In genomic region chr13:73225983-73226382, GRCh38 we compare ENCODE assay signal across 23 cellular contexts.
DNase-seq lines count a peak whose midpoint lies in the region; ATAC-seq, FAIRE-seq and TF ChIP-seq lines count a peak whose summit lies in the region.
"Had no signal": no experiment of that assay in that cellular context is flagged by ENCODE, and none has a peak within 500 bp of the region (broad histone marks: within the 10 kb centered on the region; RNA-seq: fewer than 3 reads in every experiment).

No MANE protein-coding gene starts in this region.

- 0 out of 2 replicates have a peak overlapping the region, but pooled peaks have one; percentile 7 for H3K4me2 ChIP-seq in HepG2 (ENCODE audit: low read depth, low read length)

- POLR2A ChIA-PET in HepG2 (lab: Yijun Ruan, JAX): no interaction called here

- CTCF ChIA-PET in HepG2 (lab: Yijun Ruan, JAX; ENCODE audit: low intra/inter-chr PET ratio, low total read pairs): no interaction called here

- H3K4me1 ChIP-seq in HepG2 (ENCODE audit: insufficient read depth, low read length) (peaks cover 18% of the 10 kb centered on the region), right lobe of liver (no peaks in the 10 kb centered on the region)
- H3K4me1 ChIP-seq: BE2C had no signal

- TF ChIP-seq POLR2A in HepG2 (IDR thresholded peaks at IDR 0.05; ENCODE audit: insufficient read depth in 1 of 2, low read depth in 2 of 2, low read length in 2 of 2) (no peak), right lobe of liver (IDR thresholded peaks at IDR 0.05) (no peak)

- no TSS peak for BruUV-seq in HepG2 (replicated peaks; lab: Mats Ljungman, UMichigan)

- DNase-seq in HepG2 (ENCODE audit: low spot score) (no peak), right lobe of liver (no peak), epithelial cell of prostate (ENCODE audit: low read depth, low spot score) (no peak), left colon (no peak), GM19239 (ENCODE audit: insufficient read length, low spot score) (no peak), left cardiac atrium (no peak)
- DNase-seq: AML-193; BE2C; C1 segment of cervical spinal cord; Calu3; CD4-positive, alpha-beta memory T cell; COR-L47; DMS53; DMS79 treated with DMSO at 0.1 percent for 48 hours; GOT3 had no signal

- TF ChIP-seq EP300 in HepG2 (IDR thresholded peaks at IDR 0.05; ENCODE audit: low read depth in 2 of 2, low read length in 2 of 2) (no peak), HepG2 (CRISPR knock-in tag; IDR thresholded peaks at IDR 0.05; ENCODE audit: borderline replicate concordance) (no peak)

- FAIRE-seq in HepG2 (lab: Jason Lieb, UNC) (no peak), GM19239 (lab: Jason Lieb, UNC) (no peak)
- FAIRE-seq: A204.1, G401.6, GM12892, H54 had no signal

- 42% methylated on average over 1 of the region's 1 CpG for WGBS in HepG2 (ENCODE audit: low lambda C conversion rate)
- 85% methylated on average over 1 of the region's 1 CpG for WGBS in right lobe of liver (ENCODE audit: insufficient coverage, low coverage, low lambda C conversion rate, missing lambda C conversion rate)

- peak; percentile 68 for ATAC-seq in HepG2
- no peak for ATAC-seq in right lobe of liver
- ATAC-seq in left colon: peak; percentile 78
- ATAC-seq in HG02840 (IDR thresholded peaks at IDR 0.05; ENCODE audit: low FRiP score, unreplicated experiment): no peak
- ATAC-seq in HG03045 (IDR thresholded peaks at IDR 0.05; ENCODE audit: unreplicated experiment): no peak
- ATAC-seq in left cardiac atrium: no peak

- intact Hi-C loops in HepG2 (cut with micrococcal nuclease; ENCODE audit: unreplicated experiment) (no loop called here), right lobe of liver (cut with DNase I) (no loop called here), left colon (cut with DNase I, micrococcal nuclease) (no loop called here), left cardiac atrium (cut with DNase I) (no loop called here)

- no peak overlapping the region for H3K27ac ChIP-seq in HepG2 (ENCODE audit: extremely low read length, insufficient read depth, low read length)
- no peak overlapping the region for H3K27ac ChIP-seq in right lobe of liver
- peak overlapping the region; percentile 73 for H3K27ac ChIP-seq in epithelial cell of prostate
- H3K27ac ChIP-seq: 22Rv1 had no signal

- no peak overlapping the region for H3K9ac ChIP-seq in HepG2 (ENCODE audit: insufficient read depth, low read depth, low read length)

- H2AFZ ChIP-seq in HepG2 (ENCODE audit: low read length): no peak overlapping the region

- in situ Hi-C loops in HepG2 (cut with HindIII; ENCODE audit: extremely low pct_ligation_motif_present, low pct_unique_long_range_greater_than_20kb): no loop called here

- no peaks in the 10 kb centered on the region for H3K9me3 ChIP-seq in HepG2 (ENCODE audit: low read length)
- no peaks in the 10 kb centered on the region for H3K9me3 ChIP-seq in right lobe of liver
- H3K9me3 ChIP-seq: BE2C, HAP-1 had no signal

- H4K20me1 ChIP-seq in HepG2 (ENCODE audit: insufficient read depth, low read length): no peaks in the 10 kb centered on the region

- TF ChIP-seq RAD21 in HepG2 (CRISPR knock-in tag; IDR thresholded peaks at IDR 0.05): no peak

- TF ChIP-seq CTCF in HepG2 (CRISPR knock-in tag; IDR thresholded peaks at IDR 0.05) (no peak), right lobe of liver (IDR thresholded peaks at IDR 0.05) (no peak)

- H3K4me3 ChIP-seq in HepG2 (replicated peaks in 1 of 3; ENCODE audit: insufficient read depth in 1 of 3, low read depth in 2 of 3, low read length in 3 of 3): no peak overlapping the region
- no peak overlapping the region for H3K4me3 ChIP-seq in right lobe of liver
- H3K4me3 ChIP-seq: HAP-1 had no signal

- H3K27me3 ChIP-seq in HepG2 (ENCODE audit: control insufficient read depth in 1 of 2, insufficient read depth in 2 of 2, low read length in 2 of 2) (no peaks in the 10 kb centered on the region; a peak in 1 of 5 replicates), right lobe of liver (no peaks in the 10 kb centered on the region)

- H3K36me3 ChIP-seq in HepG2 (replicated peaks in 1 of 2; ENCODE audit: control insufficient read depth in 1 of 2, insufficient read depth in 2 of 2, low read length in 2 of 2) (no peaks in the 10 kb centered on the region), right lobe of liver (no peaks in the 10 kb centered on the region)
- H3K36me3 ChIP-seq: BE2C, HAP-1 had no signal

- H3K79me2 ChIP-seq in HepG2 (ENCODE audit: insufficient read depth, low read length): no peaks in the 10 kb centered on the region

TF ChIP-seq in HepG2, 621 proteins besides CTCF, POLR2A, EP300 and RAD21 (continues in another document):
- peak; percentile 19; the same call in 1 of the 2 replicates for TF ChIP-seq HNF4A (CRISPR knock-in tag; IDR thresholded peaks at IDR 0.05)
- peak; percentile 71; the same call in 1 of the 2 replicates for TF ChIP-seq ZNF644 (CRISPR knock-in tag; IDR thresholded peaks at IDR 0.05; ENCODE audit: low read depth)
- no peak for TF ChIP-seq ZBTB40 (IDR thresholded peaks at IDR 0.05)
- peak; percentile 24; the same call in 1 of the 2 replicates for TF ChIP-seq ZBTB40 (CRISPR knock-in tag; IDR thresholded peaks at IDR 0.05)

Comparison
In these comparisons a context has a peak if more than half of its experiments do, and no peak if none do; other contexts are left out.
1. ATAC-seq: peak in HepG2 (single experiment) and left colon (single experiment); none in right lobe of liver (0 of 4), HG02840 (single experiment), HG03045 (single experiment) and left cardiac atrium (0 of 2).